ENCODE assay signal across 1 cellular context in the genomic region with DNA sequence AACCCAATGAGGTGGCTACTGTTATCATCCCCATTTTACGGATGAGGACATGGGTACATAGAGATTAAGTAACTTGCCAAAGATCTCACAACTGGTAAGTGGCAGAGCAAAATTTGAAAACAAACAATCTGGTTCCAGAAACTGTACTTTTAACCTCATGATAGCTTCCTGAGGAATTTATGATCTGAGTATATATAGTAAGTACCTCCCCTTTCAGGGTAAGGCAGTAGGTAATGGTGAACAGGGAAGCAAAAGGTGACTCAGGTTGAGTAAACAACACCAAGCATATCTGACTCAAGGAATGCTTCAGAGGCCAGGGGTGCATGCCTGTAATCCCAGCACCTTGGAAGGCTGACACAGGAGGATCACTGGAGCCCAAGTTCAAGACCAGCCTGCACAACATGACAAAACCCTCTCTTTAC.
TF ChIP-seq lines count a peak whose summit lies in the region.

No MANE protein-coding gene starts in this region.

TF ChIP-seq in HepG2, 621 proteins besides CTCF, POLR2A, EP300 and RAD21:
- TF ChIP-seq ZNF629 (CRISPR knock-in tag; conservative IDR thresholded peaks at IDR 0.05) (peak; percentile 61), FOSL2 (CRISPR knock-in tag; IDR thresholded peaks at IDR 0.05) (peak; percentile 89), GATAD2A (CRISPR knock-in tag; IDR thresholded peaks at IDR 0.05) (peak; percentile 29; the same call in 1 of the 2 replicates), FOSL1 (CRISPR knock-in tag; IDR thresholded peaks at IDR 0.05; ENCODE audit: borderline replicate concordance) (peak; percentile 66), ZNF563 (CRISPR knock-in tag; IDR thresholded peaks at IDR 0.05) (no peak), ZNF556 (CRISPR knock-in tag; IDR thresholded peaks at IDR 0.05; ENCODE audit: borderline replicate concordance) (no peak), FOXA1 (IDR thresholded peaks at IDR 0.05) (no peak), FOXA1 (CRISPR knock-in tag; IDR thresholded peaks at IDR 0.05) (peak; percentile 81), FOXA3 (CRISPR knock-in tag; IDR thresholded peaks at IDR 0.05) (peak; percentile 47; the same call in 1 of the 2 replicates)
- TF ChIP-seq, protein P1, sequence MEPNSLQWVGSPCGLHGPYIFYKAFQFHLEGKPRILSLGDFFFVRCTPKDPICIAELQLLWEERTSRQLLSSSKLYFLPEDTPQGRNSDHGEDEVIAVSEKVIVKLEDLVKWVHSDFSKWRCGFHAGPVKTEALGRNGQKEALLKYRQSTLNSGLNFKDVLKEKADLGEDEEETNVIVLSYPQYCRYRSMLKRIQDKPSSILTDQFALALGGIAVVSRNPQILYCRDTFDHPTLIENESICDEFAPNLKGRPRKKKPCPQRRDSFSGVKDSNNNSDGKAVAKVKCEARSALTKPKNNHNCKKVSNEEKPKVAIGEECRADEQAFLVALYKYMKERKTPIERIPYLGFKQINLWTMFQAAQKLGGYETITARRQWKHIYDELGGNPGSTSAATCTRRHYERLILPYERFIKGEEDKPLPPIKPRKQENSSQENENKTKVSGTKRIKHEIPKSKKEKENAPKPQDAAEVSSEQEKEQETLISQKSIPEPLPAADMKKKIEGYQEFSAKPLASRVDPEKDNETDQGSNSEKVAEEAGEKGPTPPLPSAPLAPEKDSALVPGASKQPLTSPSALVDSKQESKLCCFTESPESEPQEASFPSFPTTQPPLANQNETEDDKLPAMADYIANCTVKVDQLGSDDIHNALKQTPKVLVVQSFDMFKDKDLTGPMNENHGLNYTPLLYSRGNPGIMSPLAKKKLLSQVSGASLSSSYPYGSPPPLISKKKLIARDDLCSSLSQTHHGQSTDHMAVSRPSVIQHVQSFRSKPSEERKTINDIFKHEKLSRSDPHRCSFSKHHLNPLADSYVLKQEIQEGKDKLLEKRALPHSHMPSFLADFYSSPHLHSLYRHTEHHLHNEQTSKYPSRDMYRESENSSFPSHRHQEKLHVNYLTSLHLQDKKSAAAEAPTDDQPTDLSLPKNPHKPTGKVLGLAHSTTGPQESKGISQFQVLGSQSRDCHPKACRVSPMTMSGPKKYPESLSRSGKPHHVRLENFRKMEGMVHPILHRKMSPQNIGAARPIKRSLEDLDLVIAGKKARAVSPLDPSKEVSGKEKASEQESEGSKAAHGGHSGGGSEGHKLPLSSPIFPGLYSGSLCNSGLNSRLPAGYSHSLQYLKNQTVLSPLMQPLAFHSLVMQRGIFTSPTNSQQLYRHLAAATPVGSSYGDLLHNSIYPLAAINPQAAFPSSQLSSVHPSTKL (CRISPR knock-in tag; IDR thresholded peaks at IDR 0.05): peak; percentile 17; the same call in 1 of the 2 replicates
- TF ChIP-seq, protein P2, sequence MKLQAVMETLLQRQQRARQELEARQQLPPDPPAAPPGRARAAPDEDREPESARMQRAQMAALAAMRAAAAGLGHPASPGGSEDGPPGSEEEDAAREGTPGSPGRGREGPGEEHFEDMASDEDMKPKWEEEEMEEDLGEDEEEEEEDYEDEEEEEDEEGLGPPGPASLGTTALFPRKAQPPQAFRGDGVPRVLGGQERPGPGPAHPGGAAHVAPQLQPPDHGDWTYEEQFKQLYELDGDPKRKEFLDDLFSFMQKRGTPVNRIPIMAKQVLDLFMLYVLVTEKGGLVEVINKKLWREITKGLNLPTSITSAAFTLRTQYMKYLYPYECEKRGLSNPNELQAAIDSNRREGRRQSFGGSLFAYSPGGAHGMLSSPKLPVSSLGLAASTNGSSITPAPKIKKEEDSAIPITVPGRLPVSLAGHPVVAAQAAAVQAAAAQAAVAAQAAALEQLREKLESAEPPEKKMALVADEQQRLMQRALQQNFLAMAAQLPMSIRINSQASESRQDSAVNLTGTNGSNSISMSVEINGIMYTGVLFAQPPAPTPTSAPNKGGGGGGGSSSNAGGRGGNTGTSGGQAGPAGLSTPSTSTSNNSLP (IDR thresholded peaks at IDR 0.05; ENCODE audit: low read depth, low read length): 0 out of 2 replicates have a peak, but pooled peaks have one; percentile 13
- TF ChIP-seq, protein P3, sequence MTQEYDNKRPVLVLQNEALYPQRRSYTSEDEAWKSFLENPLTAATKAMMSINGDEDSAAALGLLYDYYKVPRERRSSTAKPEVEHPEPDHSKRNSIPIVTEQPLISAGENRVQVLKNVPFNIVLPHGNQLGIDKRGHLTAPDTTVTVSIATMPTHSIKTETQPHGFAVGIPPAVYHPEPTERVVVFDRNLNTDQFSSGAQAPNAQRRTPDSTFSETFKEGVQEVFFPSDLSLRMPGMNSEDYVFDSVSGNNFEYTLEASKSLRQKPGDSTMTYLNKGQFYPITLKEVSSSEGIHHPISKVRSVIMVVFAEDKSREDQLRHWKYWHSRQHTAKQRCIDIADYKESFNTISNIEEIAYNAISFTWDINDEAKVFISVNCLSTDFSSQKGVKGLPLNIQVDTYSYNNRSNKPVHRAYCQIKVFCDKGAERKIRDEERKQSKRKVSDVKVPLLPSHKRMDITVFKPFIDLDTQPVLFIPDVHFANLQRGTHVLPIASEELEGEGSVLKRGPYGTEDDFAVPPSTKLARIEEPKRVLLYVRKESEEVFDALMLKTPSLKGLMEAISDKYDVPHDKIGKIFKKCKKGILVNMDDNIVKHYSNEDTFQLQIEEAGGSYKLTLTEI (CRISPR knock-in tag; conservative IDR thresholded peaks at IDR 0.05): no peak
- TF ChIP-seq, protein P4, sequence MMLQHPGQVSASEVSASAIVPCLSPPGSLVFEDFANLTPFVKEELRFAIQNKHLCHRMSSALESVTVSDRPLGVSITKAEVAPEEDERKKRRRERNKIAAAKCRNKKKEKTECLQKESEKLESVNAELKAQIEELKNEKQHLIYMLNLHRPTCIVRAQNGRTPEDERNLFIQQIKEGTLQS (CRISPR knock-in tag; IDR thresholded peaks at IDR 0.05): 0 out of 2 replicates have a peak, but pooled peaks have one; percentile 45
